Comparison of ENCODE assay signal across 10 cellular contexts in genomic region chr3:27639271-27639670, GRCh38.
DNase-seq lines count a peak whose midpoint lies in the region; ATAC-seq, FAIRE-seq and TF ChIP-seq lines count a peak whose summit lies in the region.
"Had no signal": no experiment of that assay in that cellular context is flagged by ENCODE, and none has a peak within 500 bp of the region (broad histone marks: within the 10 kb centered on the region; RNA-seq: fewer than 3 reads in every experiment).

No MANE protein-coding gene starts in this region.

- CTCF ChIA-PET in CD4-positive, alpha-beta memory T cell (lab: Charles Lee; ENCODE audit: partially characterized antibody), result no interaction called here

- H3K4me3 Mint-ChIP-seq in CD4-positive, alpha-beta memory T cell, result peak overlapping the region in 7 of 8 donors; percentile 18 to 78 (median 51)
- H3K4me3 Mint-ChIP-seq in T-helper 1 cell treated with Interleukin-12 subunit alpha and Interleukin-12 subunit beta and Interleukin-4 antibody, amounts not matched to agents 30 μg/mL and 1 μg/mL, for 36 hours, result peak overlapping the region; percentile 18
- H3K4me3 Mint-ChIP-seq: CD14-positive monocyte, neural progenitor cell had no signal

- no peaks in the 10 kb centered on the region for H3K36me3 Mint-ChIP-seq in CD4-positive, alpha-beta memory T cell
- H3K36me3 Mint-ChIP-seq in T-helper 1 cell treated with Interleukin-12 subunit alpha and Interleukin-12 subunit beta and Interleukin-4 antibody, amounts not matched to agents 30 μg/mL and 1 μg/mL, for 36 hours (ENCODE audit: low read depth), result peaks cover 1% of the 10 kb centered on the region
- H3K36me3 Mint-ChIP-seq: CD14-positive monocyte, neural progenitor cell had no signal

- no peaks in the 10 kb centered on the region for H3K27me3 ChIP-seq in CD4-positive, alpha-beta memory T cell (ENCODE audit: insufficient read depth, low read length)
- H3K27me3 ChIP-seq in HL-60 (ENCODE audit: insufficient read depth, poor library complexity, severe bottlenecking) (no peaks in the 10 kb centered on the region), keratinocyte (ENCODE audit: control insufficient read depth, extremely low read depth, insufficient read depth, low read length) (no peaks in the 10 kb centered on the region)

- dilution Hi-C loops in keratinocyte (cut with MboI; ENCODE audit: extremely low pct_ligation_motif_present, low sequenced_read_pairs), result no loop called here

- no peaks in the 10 kb centered on the region for H3K9me3 ChIP-seq in CD4-positive, alpha-beta memory T cell (ENCODE audit: control insufficient read depth in 1 of 2, low read length in 2 of 2)
- H3K9me3 ChIP-seq in keratinocyte (ENCODE audit: control insufficient read depth, low read depth, low read length), result no peaks in the 10 kb centered on the region

- peaks cover 13 to 28% (median 20%) of the 10 kb centered on the region in 4 donors for H3K4me1 Mint-ChIP-seq in CD4-positive, alpha-beta memory T cell
- peaks cover 8% of the 10 kb centered on the region for H3K4me1 Mint-ChIP-seq in T-helper 1 cell treated with Interleukin-12 subunit alpha and Interleukin-12 subunit beta and Interleukin-4 antibody, amounts not matched to agents 30 μg/mL and 1 μg/mL, for 36 hours (ENCODE audit: low read depth)

- H4K20me1 ChIP-seq in keratinocyte (ENCODE audit: control insufficient read depth, extremely low read depth, insufficient read depth, low read length), result no peaks in the 10 kb centered on the region

- peak overlapping the region; percentile 44 for H3K27ac ChIP-seq in CD4-positive, alpha-beta memory T cell (ENCODE audit: low read depth, low read length)
- H3K27ac ChIP-seq in HL-60 (replicated peaks) (peak overlapping the region; percentile 69), keratinocyte (ENCODE audit: control insufficient read depth, insufficient read depth, low read length) (no peak overlapping the region), coronary artery (peak overlapping the region in 1 of 2 donors; percentile 8)
- H3K27ac ChIP-seq: neural progenitor cell had no signal

- H3K9ac ChIP-seq in keratinocyte (ENCODE audit: control insufficient read depth, extremely low read depth, insufficient read depth, low read length), result no peak overlapping the region
- H3K9ac ChIP-seq: neural progenitor cell had no signal

- H3K27me3 Mint-ChIP-seq in CD4-positive, alpha-beta memory T cell, result no peaks in the 10 kb centered on the region
- H3K27me3 Mint-ChIP-seq in T-helper 1 cell treated with Interleukin-12 subunit alpha and Interleukin-12 subunit beta and Interleukin-4 antibody, amounts not matched to agents 30 μg/mL and 1 μg/mL, for 36 hours (ENCODE audit: low read depth), result peaks cover 6% of the 10 kb centered on the region

- no peak for ATAC-seq in HG03439 (IDR thresholded peaks at IDR 0.05; ENCODE audit: unreplicated experiment)

- no peaks in the 10 kb centered on the region for H3K9me3 Mint-ChIP-seq in CD4-positive, alpha-beta memory T cell
- H3K9me3 Mint-ChIP-seq in T-helper 1 cell treated with Interleukin-12 subunit alpha and Interleukin-12 subunit beta and Interleukin-4 antibody, amounts not matched to agents 30 μg/mL and 1 μg/mL, for 36 hours, result peaks cover 4% of the 10 kb centered on the region
- H3K9me3 Mint-ChIP-seq: neural progenitor cell had no signal

- no peak overlapping the region for H3K4me3 ChIP-seq in CD4-positive, alpha-beta memory T cell (ENCODE audit: low read length in 2 of 2)
- H3K4me3 ChIP-seq in HL-60 (replicated peaks; ENCODE audit: insufficient read depth, low read length) (no peak overlapping the region), keratinocyte (ENCODE audit: control insufficient read depth in 2 of 3, extremely low read depth in 1 of 3, insufficient read depth in 2 of 3, low read depth in 1 of 3, low read length in 3 of 3) (no peak overlapping the region), coronary artery (no peak overlapping the region)
- H3K4me3 ChIP-seq: neural progenitor cell had no signal

- FAIRE-seq in keratinocyte (lab: Jason Lieb, UNC), result peak; percentile 9

- DNase-seq in CD4-positive, alpha-beta memory T cell, result peak in 4 of 5 donors; percentile 49 to 58 (median 52)
- DNase-seq in HL-60 (ENCODE audit: low read depth in 1 of 2, low spot score in 1 of 2) (peak; percentile 74), keratinocyte (ENCODE audit: low read depth, low spot score) (no peak), SW480 (ENCODE audit: low spot score) (no peak), coronary artery (ENCODE audit: low spot score) (no peak), NCI-H526 treated with DMSO at 0.1 percent for 48 hours (lab: John Stamatoyannopoulos, UW) (no peak)

- no peak for TF ChIP-seq CTCF in HL-60 (IDR thresholded peaks at IDR 0.05; ENCODE audit: insufficient read depth, low read length)
- TF ChIP-seq CTCF in keratinocyte (optimal IDR thresholded peaks at IDR 0.05 in 1 of 3, IDR thresholded peaks at IDR 0.05 in 1 of 3, conservative IDR thresholded peaks at IDR 0.05 in 1 of 3; ENCODE audit: extremely low read depth in 1 of 3, insufficient read depth in 2 of 3, low read length in 3 of 3), result no peak
- no peak for TF ChIP-seq CTCF in coronary artery (IDR thresholded peaks at IDR 0.05)

- H3K9me1 ChIP-seq in keratinocyte (ENCODE audit: control insufficient read depth, extremely low read depth, insufficient read depth, low read length), result no peaks in the 10 kb centered on the region

- POLR2A ChIA-PET in CD4-positive, alpha-beta memory T cell (lab: Charles Lee; ENCODE audit: partially characterized antibody), result interaction anchor here (1.1 to 1.3 kb wide), 3 partner anchors 8 to 155 kb away, joined by 3 to 7 read pairs (median 4); partner anchors contain the start of gene SLC4A7

- no peaks in the 10 kb centered on the region for H3K79me2 ChIP-seq in keratinocyte (ENCODE audit: control insufficient read depth, insufficient read depth, low read length)

- peak overlapping the region; percentile 65 to 94 (median 89) for H3K27ac Mint-ChIP-seq in CD4-positive, alpha-beta memory T cell
- H3K27ac Mint-ChIP-seq in T-helper 1 cell treated with Interleukin-12 subunit alpha and Interleukin-12 subunit beta and Interleukin-4 antibody, amounts not matched to agents 30 μg/mL and 1 μg/mL, for 36 hours, result peak overlapping the region; percentile 37
- H3K27ac Mint-ChIP-seq: neural progenitor cell had no signal

- peaks cover 23% of the 10 kb centered on the region for H3K4me1 ChIP-seq in CD4-positive, alpha-beta memory T cell (ENCODE audit: insufficient read depth, low read length)
- peaks cover 6% of the 10 kb centered on the region for H3K4me1 ChIP-seq in keratinocyte (ENCODE audit: control insufficient read depth, extremely low read depth, insufficient read depth, low read length)

- no peak overlapping the region for H2AFZ ChIP-seq in keratinocyte (ENCODE audit: control insufficient read depth, low read length)
- H2AFZ ChIP-seq: neural progenitor cell had no signal

- intact Hi-C loops in CD4-positive, alpha-beta memory T cell (cut with micrococcal nuclease), result no loop called here

- no peak overlapping the region for H3K4me2 ChIP-seq in keratinocyte (ENCODE audit: control insufficient read depth, extremely low read depth, insufficient read depth, low read depth, low read length)
- H3K4me2 ChIP-seq: neural progenitor cell had no signal

- no peaks in the 10 kb centered on the region for H3K36me3 ChIP-seq in CD4-positive, alpha-beta memory T cell (ENCODE audit: insufficient read depth, low read length)
- H3K36me3 ChIP-seq in keratinocyte (ENCODE audit: control insufficient read depth in 2 of 2, extremely low read depth in 1 of 2, insufficient read depth in 2 of 2, low read length in 2 of 2), result no peaks in the 10 kb centered on the region
- H3K36me3 ChIP-seq: neural progenitor cell had no signal

Comparison
In these comparisons a context has a peak if more than half of its experiments do, and no peak if none do; other contexts are left out.
1. DNase-seq: peak in CD4-positive, alpha-beta memory T cell (4 of 5) and HL-60 (2 of 2); none in keratinocyte (single experiment), SW480 (single experiment), coronary artery (single experiment) and NCI-H526 treated with DMSO at 0.1 percent for 48 hours (single experiment).